In the genomic region with DNA sequence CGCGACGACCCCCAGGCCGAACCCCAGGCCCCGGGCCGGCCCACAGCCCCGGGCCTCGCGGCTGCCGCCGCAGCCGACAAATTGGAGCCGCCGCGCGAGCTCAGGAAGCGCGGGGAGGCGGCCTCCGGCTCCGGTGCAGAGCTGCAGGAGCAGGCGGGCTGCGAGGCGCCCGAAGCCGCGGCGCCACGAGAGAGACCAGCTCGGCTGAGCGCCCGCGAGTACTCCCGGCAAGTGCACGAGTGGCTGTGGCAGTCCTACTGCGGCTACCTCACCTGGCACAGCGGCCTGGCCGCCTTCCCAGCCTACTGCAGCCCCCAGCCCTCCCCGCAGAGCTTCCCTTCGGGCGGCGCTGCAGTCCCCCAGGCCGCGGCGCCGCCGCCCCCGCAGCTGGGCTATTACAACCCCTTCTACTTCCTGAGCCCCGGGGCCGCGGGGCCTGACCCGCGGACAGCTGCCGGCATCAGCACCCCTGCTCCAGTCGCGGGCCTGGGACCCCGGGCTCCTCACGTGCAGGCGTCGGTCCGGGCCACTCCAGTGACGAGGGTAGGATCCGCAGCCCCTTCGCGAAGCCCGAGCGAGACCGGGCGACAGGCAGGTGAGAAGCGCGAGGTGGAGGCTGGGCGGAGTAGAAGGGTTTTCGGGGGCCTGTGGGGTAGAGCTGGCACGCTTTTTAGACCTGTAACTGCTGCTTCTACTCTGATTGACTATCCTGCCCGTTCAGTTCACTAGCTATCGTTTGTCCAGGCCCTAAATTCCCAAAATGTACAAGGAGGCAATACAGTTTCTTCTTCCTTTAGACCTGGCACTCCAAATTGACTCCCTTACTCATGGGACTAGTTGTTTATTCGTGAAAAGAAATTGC, we compare ENCODE assay signal across 8 cellular contexts. TPM values are rescaled to one million over a fixed set of nuclear protein-coding genes. Genes with fewer than 3 reads are reported as not detected.
A peak's percentile ranks its signal among the peaks of the same experiment; 100 is the strongest.
DNase-seq lines count a peak whose midpoint lies in the region; ATAC-seq and TF ChIP-seq lines count a peak whose summit lies in the region.

No MANE protein-coding gene starts in this region.

- no peaks in the 10 kb centered on the region for H3K9me3 ChIP-seq in KOPT-K1 (ENCODE audit: insufficient read depth, low read length, poor library complexity, severe bottlenecking)

- H3K9me3 Mint-ChIP-seq in GM23338, result no peaks in the 10 kb centered on the region

- no peaks in the 10 kb centered on the region for H3K9me2 ChIP-seq in GM23338 (ENCODE audit: insufficient read depth)

- ATAC-seq in GM23338, result peak; percentile 70

- H3K36me3 Mint-ChIP-seq in GM23338 (ENCODE audit: low read depth), result peaks cover 5% of the 10 kb centered on the region

- H3K4me3 ChIP-seq in GM12864 (ENCODE audit: low read depth, low read length) (peak overlapping the region; percentile 80), GM23338 (peak overlapping the region; percentile 74)

- H3K27ac ChIP-seq in GM23338 (ENCODE audit: low read depth) (no peak overlapping the region), KOPT-K1 (ENCODE audit: low read depth, low read length, poor library complexity, severe bottlenecking) (peak overlapping the region; percentile 79)

- peak overlapping the region; percentile 85 for H3K4me2 ChIP-seq in GM23338

- no peaks in the 10 kb centered on the region for H3K27me3 ChIP-seq in GM23338 (ENCODE audit: insufficient read depth)

- H3K79me2 ChIP-seq in GM23338 (replicated peaks; ENCODE audit: insufficient read depth), result no peaks in the 10 kb centered on the region

- H3K27me3 Mint-ChIP-seq in GM23338 (ENCODE audit: insufficient read depth, low read depth, poor library complexity), result peaks cover 7% of the 10 kb centered on the region

- peaks cover 9% of the 10 kb centered on the region; the same call in 2 of the 3 replicates for H3K4me1 Mint-ChIP-seq in GM23338

- TF ChIP-seq CTCF in GM12864 (IDR thresholded peaks at IDR 0.05; ENCODE audit: low read depth, low read length, missing control alignments) (no peak), GM23338 (conservative IDR thresholded peaks at IDR 0.05; ENCODE audit: low read depth in 2 of 2) (0 out of 4 replicates have a peak, but pooled peaks of 1 of the 2 experiments have one; percentile 0)

- no peak for DNase-seq in GM12864 (ENCODE audit: low read depth)
- DNase-seq in GM23338 (ENCODE audit: low spot score), result peak; percentile 61
- peak; percentile 67 for DNase-seq in activated CD4-positive, CD25-positive, alpha-beta regulatory T cell treated with anti-CD3 and anti-CD28 coated beads, Interleukin-2, amount 50 U/mL, for 72 hours
- peak; percentile 46 for DNase-seq in cerebellar cortex (ENCODE audit: low spot score)
- DNase-seq in left kidney (ENCODE audit: low read depth, low spot score), result peak; percentile 78
- peak; percentile 27 to 30 for DNase-seq in stimulated activated CD4-positive, alpha-beta T cell treated with anti-CD3 and anti-CD28 coated beads, Interleukin-2, amount 100 ng/mL, for 48 hours
- DNase-seq in superior temporal gyrus (ENCODE audit: extremely low spot score), result no peak

- H4K20me1 ChIP-seq in GM23338 (replicated peaks; ENCODE audit: insufficient read depth), result no peaks in the 10 kb centered on the region

- no peaks in the 10 kb centered on the region for H3K36me3 ChIP-seq in GM23338 (ENCODE audit: insufficient read depth)
- H3K36me3 ChIP-seq in KOPT-K1 (ENCODE audit: insufficient read depth, low read length), result peaks cover 9% of the 10 kb centered on the region; the same call in 1 of the 2 replicates

- H3K4me1 ChIP-seq in GM23338 (ENCODE audit: insufficient read depth), result peaks cover 8% of the 10 kb centered on the region; the same call in 1 of the 2 replicates

- H2AFZ ChIP-seq in GM23338, result peak overlapping the region; percentile 87

- peak overlapping the region; percentile 74 for H3K4me3 Mint-ChIP-seq in GM23338

- peaks cover 4% of the 10 kb centered on the region; the same call in 1 of the 2 replicates for H3F3A ChIP-seq in GM23338 (replicated peaks; ENCODE audit: low read depth)

- H3K27ac Mint-ChIP-seq in GM23338, result no peak overlapping the region

TF ChIP-seq in GM23338, 12 proteins besides CTCF, POLR2A, EP300 and RAD21:
- TF ChIP-seq CREB1 (CRISPR knock-in tag; IDR thresholded peaks at IDR 0.05; ENCODE audit: low read depth) (peak; percentile 42; the same call in 1 of the 2 replicates), JUNB (IDR thresholded peaks at IDR 0.05; ENCODE audit: unreplicated experiment) (no peak)

RNA-seq across cellular contexts. Expression of a gene that starts 0.7 kb away (rescaled TPM):
- 12.1 and 15.6 TPM in 2 replicates for total RNA-seq in GM23338 (2014; rRNA removed; shearing (Covaris generic))
- polyA plus RNA-seq in GM23338 (2016; fragmentation: Nextera tagmentation; extraction: Ambion mirVana), result 3.7 and 4.0 TPM in 2 replicates

Comparison
In these comparisons a context has a peak if more than half of its experiments do, and no peak if none do; other contexts are left out.
1. DNase-seq: peak in GM23338 (single experiment), activated CD4-positive, CD25-positive, alpha-beta regulatory T cell treated with anti-CD3 and anti-CD28 coated beads, Interleukin-2, amount 50 U/mL, for 72 hours (single experiment), cerebellar cortex (single experiment), left kidney (single experiment) and stimulated activated CD4-positive, alpha-beta T cell treated with anti-CD3 and anti-CD28 coated beads, Interleukin-2, amount 100 ng/mL, for 48 hours (2 of 2); none in GM12864 (single experiment) and superior temporal gyrus (single experiment).